ENCODE assay signal across 19 cellular contexts in the genomic region with DNA sequence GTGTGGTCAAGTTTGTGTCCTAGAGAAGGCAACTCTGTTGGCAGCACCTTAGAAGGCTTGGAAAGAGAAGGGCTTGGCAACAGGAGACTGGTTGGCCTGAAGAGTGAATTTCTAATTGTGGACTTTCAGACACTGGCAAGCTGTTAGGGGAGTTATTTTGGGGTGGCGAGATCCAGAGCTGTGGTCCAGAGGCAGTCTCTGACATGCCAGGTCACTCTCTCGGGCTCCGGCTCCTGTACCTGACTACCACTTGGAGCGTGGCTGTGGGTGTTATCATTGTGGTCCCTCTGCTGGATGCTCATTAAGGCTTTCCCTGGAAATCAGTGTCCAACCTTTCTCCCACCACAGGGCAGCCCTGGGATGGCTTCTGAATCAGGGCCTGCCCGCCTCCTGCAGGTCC.
DNase-seq lines count a peak whose midpoint lies in the region; ATAC-seq and TF ChIP-seq lines count a peak whose summit lies in the region.
"Had no signal": no experiment of that assay in that cellular context is flagged by ENCODE, and none has a peak within 500 bp of the region (broad histone marks: within the 10 kb centered on the region; RNA-seq: fewer than 3 reads in every experiment).

No MANE protein-coding gene starts in this region.

- no peak overlapping the region for H3K27ac Mint-ChIP-seq in natural killer cell treated with Interleukin-12 subunit alpha and Interleukin-12 subunit beta and Interleukin-15 and Interleukin-18, amount 100 ng/mL, for 72 hours
- no peak overlapping the region for H3K27ac Mint-ChIP-seq in natural killer cell
- H3K27ac Mint-ChIP-seq: CD8-positive, alpha-beta T cell had no signal

- no peak overlapping the region for H3K4me3 Mint-ChIP-seq in natural killer cell treated with Interleukin-12 subunit alpha and Interleukin-12 subunit beta and Interleukin-15 and Interleukin-18, amount 100 ng/mL, for 72 hours
- no peak overlapping the region for H3K4me3 Mint-ChIP-seq in natural killer cell
- H3K4me3 Mint-ChIP-seq: CD8-positive, alpha-beta T cell had no signal

- H3K36me3 Mint-ChIP-seq in natural killer cell treated with Interleukin-12 subunit alpha and Interleukin-12 subunit beta and Interleukin-15 and Interleukin-18, amount 100 ng/mL, for 72 hours: no peaks in the 10 kb centered on the region
- H3K36me3 Mint-ChIP-seq in natural killer cell: no peaks in the 10 kb centered on the region
- H3K36me3 Mint-ChIP-seq: CD8-positive, alpha-beta T cell had no signal

- intact Hi-C loops in natural killer cell (cut with micrococcal nuclease) (no loop called here), Right ventricle myocardium superior (cut with DNase I) (loop anchor here (10.0 kb wide), 1 partner anchor 118 kb away; no protein-coding TSS in a partner anchor)

- peaks cover 8 to 29% of the 10 kb centered on the region in 2 donors for H3K4me1 Mint-ChIP-seq in natural killer cell treated with Interleukin-12 subunit alpha and Interleukin-12 subunit beta and Interleukin-15 and Interleukin-18, amount 100 ng/mL, for 72 hours (ENCODE audit: low read depth in 2 of 2)
- H3K4me1 Mint-ChIP-seq in natural killer cell: peaks cover 33 to 48% of the 10 kb centered on the region in 2 donors

- peak; percentile 25 for DNase-seq in natural killer cell treated with Interleukin-12 subunit alpha and Interleukin-12 subunit beta and Interleukin-15 and Interleukin-18, amount 100 ng/mL, for 72 hours (ENCODE audit: low spot score)
- DNase-seq in natural killer cell: no peak
- no peak for DNase-seq in Right ventricle myocardium superior
- DNase-seq in medulla oblongata (ENCODE audit: extremely low spot score): peak; percentile 42
- no peak for DNase-seq in anterior cingulate cortex (lab: John Stamatoyannopoulos, UW)
- DNase-seq in foreskin keratinocyte: no peak
- no peak for DNase-seq in NCI-H2227 (lab: John Stamatoyannopoulos, UW; ENCODE audit: unreplicated experiment)
- DNase-seq in SK-N-DZ (ENCODE audit: low spot score): no peak
- DNase-seq: Calu3; CD8-positive, alpha-beta T cell; GM23248; MV-4-11; NCI-H510A; NCI-H748 treated with DMSO at 0.1 percent for 48 hours; NK-92 treated with Interleukin-12 subunit alpha and Interleukin-12 subunit beta, amount 100 ng/mL, for 24 hours; SHP77 had no signal

- no peak for TF ChIP-seq CTCF in natural killer cell (IDR thresholded peaks at IDR 0.05)
- no peak for TF ChIP-seq CTCF in foreskin keratinocyte (conservative IDR thresholded peaks at IDR 0.05)

- no peaks in the 10 kb centered on the region for H3K9me3 Mint-ChIP-seq in natural killer cell treated with Interleukin-12 subunit alpha and Interleukin-12 subunit beta and Interleukin-15 and Interleukin-18, amount 100 ng/mL, for 72 hours
- no peaks in the 10 kb centered on the region for H3K9me3 Mint-ChIP-seq in natural killer cell
- H3K9me3 Mint-ChIP-seq: CD8-positive, alpha-beta T cell had no signal

- no peak overlapping the region for H3K27ac ChIP-seq in foreskin keratinocyte
- H3K27ac ChIP-seq: BLaER1, GM23248, KMS-11 had no signal

- no peaks in the 10 kb centered on the region for H3K27me3 Mint-ChIP-seq in natural killer cell treated with Interleukin-12 subunit alpha and Interleukin-12 subunit beta and Interleukin-15 and Interleukin-18, amount 100 ng/mL, for 72 hours
- H3K27me3 Mint-ChIP-seq in natural killer cell (ENCODE audit: low read depth in 2 of 2): no peaks in the 10 kb centered on the region

- peaks cover 7% of the 10 kb centered on the region for H3K4me1 ChIP-seq in foreskin keratinocyte

- H3K27me3 ChIP-seq in foreskin keratinocyte: no peaks in the 10 kb centered on the region
- H3K27me3 ChIP-seq: BLaER1 had no signal

- ATAC-seq in natural killer cell treated with Interleukin-12 subunit alpha and Interleukin-12 subunit beta and Interleukin-15 and Interleukin-18, amount 100 ng/mL, for 72 hours: no peak
- ATAC-seq in natural killer cell (no peak), Right ventricle myocardium superior (ENCODE audit: poor library complexity) (peak; percentile 84), foreskin keratinocyte (no peak)
- ATAC-seq: CD8-positive, alpha-beta T cell; GM12878 had no signal

Comparison
In these comparisons a context has a peak if more than half of its experiments do, and no peak if none do; other contexts are left out.
1. DNase-seq: peak in natural killer cell treated with Interleukin-12 subunit alpha and Interleukin-12 subunit beta and Interleukin-15 and Interleukin-18, amount 100 ng/mL, for 72 hours (single experiment) and medulla oblongata (single experiment); none in natural killer cell (single experiment), Right ventricle myocardium superior (single experiment), anterior cingulate cortex (0 of 58), foreskin keratinocyte (0 of 2), NCI-H2227 (single experiment) and SK-N-DZ (single experiment).